In genomic region chr10:19788902-19789301, GRCh38 we compare ENCODE assay signal across 14 cellular contexts. TPM values are rescaled to one million over a fixed set of nuclear protein-coding genes. Genes with fewer than 3 reads are reported as not detected.
A peak's percentile ranks its signal among the peaks of the same experiment; 100 is the strongest.
DNase-seq lines count a peak whose midpoint lies in the region; ATAC-seq, FAIRE-seq and TF ChIP-seq lines count a peak whose summit lies in the region.
"Had no signal": no experiment of that assay in that cellular context is flagged by ENCODE, and none has a peak within 500 bp of the region (broad histone marks: within the 10 kb centered on the region; RNA-seq: fewer than 3 reads in every experiment).

No MANE protein-coding gene starts in this region.

- no peak overlapping the region for H2BK120ac ChIP-seq in H1 (replicated peaks; ENCODE audit: low read depth, low read length)

- H4K91ac ChIP-seq in H1 (replicated peaks; ENCODE audit: insufficient read length, low read length): no peak overlapping the region

- peaks cover 14% of the 10 kb centered on the region for H3K4me1 Mint-ChIP-seq in astrocyte (ENCODE audit: low read depth, unreplicated experiment)
- H3K4me1 Mint-ChIP-seq: B cell had no signal

- FAIRE-seq in astrocyte (lab: Jason Lieb, UNC) (no peak), H1 (lab: Jason Lieb, UNC) (no peak)
- FAIRE-seq: K562 had no signal

- CTCF ChIA-PET in H1 (lab: Charles Lee; ENCODE audit: partially characterized antibody): interaction anchor here (0.6 to 1.5 kb wide), 8 partner anchors 15 to 445 kb away, joined by 3 to 5 read pairs (median 4); no protein-coding TSS in a partner anchor

- H3K9me3 ChIP-seq in HUES48 (ENCODE audit: control insufficient read depth, insufficient read depth, low read length) (no peaks in the 10 kb centered on the region), astrocyte (ENCODE audit: insufficient read depth, low read depth, low read length) (no peaks in the 10 kb centered on the region), H1 (ENCODE audit: insufficient read depth in 2 of 2, low read depth in 1 of 2, low read length in 1 of 2) (no peaks in the 10 kb centered on the region), smooth muscle cell (replicated peaks; ENCODE audit: low read depth) (no peaks in the 10 kb centered on the region)

- H3K14ac ChIP-seq in H1 (ENCODE audit: insufficient read length): no peak overlapping the region

- no peak overlapping the region for H2BK15ac ChIP-seq in H1 (ENCODE audit: low read length)

- H3K27me3 Mint-ChIP-seq in astrocyte (ENCODE audit: low read depth, unreplicated experiment): no peaks in the 10 kb centered on the region
- H3K27me3 Mint-ChIP-seq: B cell; CD4-positive, alpha-beta T cell had no signal

- no peak overlapping the region for H2BK20ac ChIP-seq in H1 (ENCODE audit: low read length)

- no peak for TF ChIP-seq CTCF in astrocyte (IDR thresholded peaks at IDR 0.05; ENCODE audit: insufficient read depth, low read depth, low read length)
- TF ChIP-seq CTCF in H1 (IDR thresholded peaks at IDR 0.05; ENCODE audit: control extremely low read depth in 1 of 3, insufficient read depth in 1 of 3, low read depth in 1 of 3, low read length in 3 of 3): no peak
- no peak for TF ChIP-seq CTCF in smooth muscle cell (IDR thresholded peaks at IDR 0.05; ENCODE audit: borderline replicate concordance, insufficient read depth, poor library complexity, severe bottlenecking)

- no peak for TF ChIP-seq RAD21 in H1 (IDR thresholded peaks at IDR 0.05 in 1 of 2, conservative IDR thresholded peaks at IDR 0.05 in 1 of 2; ENCODE audit: low read depth in 2 of 2, low read length in 2 of 2)

- H3K27ac Mint-ChIP-seq in astrocyte (ENCODE audit: unreplicated experiment): peak overlapping the region; percentile 79
- H3K27ac Mint-ChIP-seq: B cell; CD4-positive, alpha-beta T cell had no signal

- no peak overlapping the region for H4K8ac ChIP-seq in H1 (ENCODE audit: extremely low read depth, insufficient read depth, low read length)

- no peaks in the 10 kb centered on the region for H3K23me2 ChIP-seq in H1 (ENCODE audit: low read depth, low read length)

- no peaks in the 10 kb centered on the region for H3K27me3 ChIP-seq in HUES48 (ENCODE audit: control insufficient read depth, insufficient read depth, low read length)
- no peaks in the 10 kb centered on the region for H3K27me3 ChIP-seq in astrocyte (ENCODE audit: insufficient read depth, low read length)
- no peaks in the 10 kb centered on the region for H3K27me3 ChIP-seq in H1 (replicated peaks in 1 of 4; ENCODE audit: control insufficient read depth in 3 of 4, extremely low read depth in 1 of 4, insufficient read depth in 3 of 4, low read length in 3 of 4)
- H3K27me3 ChIP-seq in smooth muscle cell (ENCODE audit: low read depth): no peaks in the 10 kb centered on the region

- H3K79me2 ChIP-seq in astrocyte (ENCODE audit: insufficient read depth, low read length): no peaks in the 10 kb centered on the region
- no peaks in the 10 kb centered on the region for H3K79me2 ChIP-seq in H1 (ENCODE audit: control insufficient read depth in 1 of 2, insufficient read depth in 2 of 2, low read length in 2 of 2)
- no peaks in the 10 kb centered on the region for H3K79me2 ChIP-seq in smooth muscle cell (ENCODE audit: low read depth)

- H2AK5ac ChIP-seq in H1 (ENCODE audit: low read depth, low read length): no peak overlapping the region

- no peak for ATAC-seq in HG02840 (IDR thresholded peaks at IDR 0.05; ENCODE audit: low FRiP score, unreplicated experiment)
- ATAC-seq: K562 had no signal

- 44% methylated on average over 2 of the region's 2 CpGs; no CpG with 5 or more reads in 1 of the 2 experiments for WGBS in H1 (ENCODE audit: extremely low coverage in 1 of 2, insufficient coverage in 1 of 2, insufficient read length in 1 of 2, insufficient replicate concordance in 2 of 2, low coverage in 1 of 2, low lambda C conversion rate in 2 of 2, missing lambda C conversion rate in 1 of 2), 2 experiments
- 55% methylated on average over 2 of the region's 2 CpGs for WGBS in smooth muscle cell (ENCODE audit: low lambda C conversion rate)

- no peak overlapping the region for H2BK5ac ChIP-seq in H1 (ENCODE audit: low read depth, low read length)

- no peak for TF ChIP-seq EP300 in H1 (IDR thresholded peaks at IDR 0.05; ENCODE audit: borderline replicate concordance in 1 of 2, low read depth in 2 of 2, low read length in 2 of 2)

- H3F3A ChIP-seq in smooth muscle cell (ENCODE audit: low read depth): no peaks in the 10 kb centered on the region

- H3K4ac ChIP-seq in H1 (replicated peaks; ENCODE audit: insufficient read length, low read depth, low read length): no peak overlapping the region

- no peak overlapping the region for H2BK12ac ChIP-seq in H1 (ENCODE audit: low read depth, low read length)

- no peak overlapping the region for H3K4me2 ChIP-seq in astrocyte (ENCODE audit: low read length)
- H3K4me2 ChIP-seq in H1 (ENCODE audit: insufficient read depth in 1 of 2, low read depth in 2 of 2, low read length in 2 of 2): no peak overlapping the region
- no peak overlapping the region for H3K4me2 ChIP-seq in smooth muscle cell

- no peak overlapping the region for H3K18ac ChIP-seq in H1 (ENCODE audit: extremely low read depth, low read length)

- H3K56ac ChIP-seq in H1 (replicated peaks; ENCODE audit: insufficient read length, low read depth, low read length): no peak overlapping the region

- H4K20me1 ChIP-seq in astrocyte (ENCODE audit: insufficient read depth, low read length): no peaks in the 10 kb centered on the region
- H4K20me1 ChIP-seq in H1 (replicated peaks in 1 of 2; ENCODE audit: control insufficient read depth in 1 of 2, insufficient read depth in 2 of 2, low read length in 2 of 2): no peaks in the 10 kb centered on the region
- no peaks in the 10 kb centered on the region for H4K20me1 ChIP-seq in smooth muscle cell (ENCODE audit: low read depth)

- H3K4me1 ChIP-seq in HUES48 (ENCODE audit: control insufficient read depth, insufficient read depth, low read length): peaks cover 28% of the 10 kb centered on the region
- no peaks in the 10 kb centered on the region for H3K4me1 ChIP-seq in astrocyte (ENCODE audit: insufficient read depth, low read length)
- no peaks in the 10 kb centered on the region; a peak in 1 of 7 replicates for H3K4me1 ChIP-seq in H1 (replicated peaks in 1 of 4; ENCODE audit: control insufficient read depth in 3 of 4, insufficient read depth in 4 of 4, low read length in 3 of 4)
- peaks cover 7% of the 10 kb centered on the region for H3K4me1 ChIP-seq in smooth muscle cell (ENCODE audit: low read depth)

- H3K36me3 ChIP-seq in HUES48 (ENCODE audit: control insufficient read depth, insufficient read depth, low read length) (no peaks in the 10 kb centered on the region), astrocyte (ENCODE audit: insufficient read depth, low read length) (no peaks in the 10 kb centered on the region), H1 (ENCODE audit: control insufficient read depth in 2 of 4, insufficient read depth in 4 of 4, low read length in 3 of 4) (no peaks in the 10 kb centered on the region), smooth muscle cell (ENCODE audit: low read depth) (no peaks in the 10 kb centered on the region)

- DNase-seq in astrocyte (ENCODE audit: low read depth): no peak
- DNase-seq in H1 (ENCODE audit: low read depth in 1 of 2, low spot score in 2 of 2): no peak
- no peak for DNase-seq in smooth muscle cell (lab: John Stamatoyannopoulos, UW; ENCODE audit: unreplicated experiment)
- DNase-seq in AG20443 (ENCODE audit: low spot score): no peak
- no peak for DNase-seq in GM19238 (ENCODE audit: insufficient read length, low spot score)
- DNase-seq: ACHN; C1 segment of cervical spinal cord; Calu3; CD4-positive, alpha-beta T cell; DMS 273 treated with DMSO at 0.1 percent for 48 hours had no signal

- no peak overlapping the region for H3K23ac ChIP-seq in H1 (ENCODE audit: insufficient read length)

- POLR2A ChIA-PET in H1 (lab: Charles Lee; ENCODE audit: partially characterized antibody): interaction anchor here (0.7 to 1.6 kb wide), 2 partner anchors 11 to 28 kb away, joined by 3 to 4 read pairs; no protein-coding TSS in a partner anchor

- no peaks in the 10 kb centered on the region for H3K36me3 Mint-ChIP-seq in astrocyte (ENCODE audit: low read depth, unreplicated experiment)

- H4K5ac ChIP-seq in H1 (ENCODE audit: insufficient read length, low read depth, low read length): no peak overlapping the region

- H3K27ac ChIP-seq in HUES48 (ENCODE audit: low read depth, low read length): peak overlapping the region; percentile 21
- H3K27ac ChIP-seq in astrocyte (ENCODE audit: low read depth, low read length): no peak overlapping the region
- no peak overlapping the region for H3K27ac ChIP-seq in H1 (ENCODE audit: low read depth, low read length)
- no peak overlapping the region for H3K27ac ChIP-seq in smooth muscle cell (ENCODE audit: low read depth)

- H3K79me1 ChIP-seq in H1 (ENCODE audit: low read depth, low read length): no peaks in the 10 kb centered on the region

- no peak overlapping the region for H3K4me3 ChIP-seq in HUES48 (ENCODE audit: low read depth, low read length)
- no peak overlapping the region for H3K4me3 ChIP-seq in astrocyte (ENCODE audit: insufficient read depth, low read depth, low read length)
- H3K4me3 ChIP-seq in H1 (ENCODE audit: extremely low read depth in 1 of 4, insufficient read depth in 2 of 4, low read depth in 3 of 4, low read length in 4 of 4): no peak overlapping the region
- no peak overlapping the region for H3K4me3 ChIP-seq in smooth muscle cell
- H3K4me3 ChIP-seq: K562 had no signal

- H3K9me3 Mint-ChIP-seq in astrocyte (ENCODE audit: unreplicated experiment): no peaks in the 10 kb centered on the region
- H3K9me3 Mint-ChIP-seq: CD4-positive, alpha-beta T cell had no signal

- TF ChIP-seq POLR2A in H1 (IDR thresholded peaks at IDR 0.05; ENCODE audit: control extremely low read depth in 1 of 2, low read depth in 2 of 2, low read length in 2 of 2): no peak

- H3K9ac ChIP-seq in HUES48 (ENCODE audit: low read depth, low read length) (no peak overlapping the region; the same call in 1 of the 2 replicates), astrocyte (ENCODE audit: low read length) (no peak overlapping the region), H1 (replicated peaks in 1 of 4; ENCODE audit: extremely low read depth in 1 of 4, low read depth in 3 of 4, low read length in 3 of 4) (no peak overlapping the region), smooth muscle cell (ENCODE audit: low read depth) (no peak overlapping the region)

- no peak overlapping the region for H3K4me3 Mint-ChIP-seq in astrocyte (ENCODE audit: unreplicated experiment)
- H3K4me3 Mint-ChIP-seq: B cell; CD4-positive, alpha-beta T cell had no signal

- H2AFZ ChIP-seq in astrocyte (ENCODE audit: low read depth, low read length): no peak overlapping the region
- no peak overlapping the region for H2AFZ ChIP-seq in H1 (ENCODE audit: low read length)
- H2AFZ ChIP-seq in smooth muscle cell (ENCODE audit: low read depth): peak overlapping the region; percentile 2

RNA-seq across cellular contexts. Expression of gene PLXDC2, which starts 27.3 kb away (rescaled TPM):
- 36.1 and 44.5 TPM in 2 replicates for total RNA-seq in astrocyte
- total RNA-seq in H1 (2021; fragmentation: NEBNext Ultra II Directional; extraction: Animal tissue kit (Norgen Biotek cat#: 25700)): 40.1 and 40.5 TPM in 2 replicates
- 11.3 and 23.0 TPM in 2 replicates for polyA plus RNA-seq in H1 (2011; rRNA removed)
- 16.4 TPM for polyA plus RNA-seq in H1 (2011; cell fraction: cytosol; rRNA removed)
- polyA plus RNA-seq in H1 (2011; cell fraction: nucleus; rRNA removed): 24.7 TPM
- 16.7 to 24.1 TPM (median 19.4 TPM) in 4 replicates for polyA plus RNA-seq in H1 (2012, experiment 1 of 2)
- polyA plus RNA-seq in H1 (2012, experiment 2 of 2): 3.3 TPM
- polyA plus RNA-seq in H1 (2013, experiment 1 of 2): 38.8 TPM
- polyA plus RNA-seq in H1 (2013, experiment 2 of 2): 39.9 TPM
- polyA minus RNA-seq in H1 (2011; rRNA and poly(A)+ RNA removed): 60.9 and 99.3 TPM in 2 replicates
- polyA minus RNA-seq in H1 (2011; cell fraction: cytosol; rRNA and poly(A)+ RNA removed): 22.5 TPM
- 80.5 TPM for polyA minus RNA-seq in H1 (2011; cell fraction: nucleus; rRNA and poly(A)+ RNA removed)
- 23.8 and 24.9 TPM in 2 replicates for total RNA-seq in smooth muscle cell
- polyA plus RNA-seq in smooth muscle cell: 7.3 and 11.3 TPM in 2 replicates
- total RNA-seq: Calu3 had no signal
